16 cellular contexts compared by ENCODE assay signal in the genomic region with DNA sequence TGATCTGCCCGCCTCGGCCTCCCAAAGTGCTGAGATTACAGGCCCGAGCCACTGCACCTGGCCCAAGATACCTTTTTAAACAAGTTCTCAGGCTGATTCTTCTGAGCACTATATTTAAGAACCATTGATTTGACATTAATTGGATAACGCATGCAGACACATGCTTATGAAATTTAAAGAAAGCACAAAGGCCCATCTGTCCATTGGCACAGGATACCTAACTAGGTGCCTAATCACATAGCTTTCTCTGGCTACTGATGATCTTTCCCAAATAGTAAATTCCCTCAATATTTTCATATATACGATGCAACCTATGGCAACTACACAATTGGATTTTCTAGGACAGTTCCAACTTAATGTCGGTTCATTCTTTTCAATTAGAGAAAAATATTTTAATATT.
DNase-seq lines count a peak whose midpoint lies in the region; ATAC-seq and TF ChIP-seq lines count a peak whose summit lies in the region.
"Had no signal": no experiment of that assay in that cellular context is flagged by ENCODE, and none has a peak within 500 bp of the region (broad histone marks: within the 10 kb centered on the region; RNA-seq: fewer than 3 reads in every experiment).

No MANE protein-coding gene starts in this region.

- H3K4me1 ChIP-seq in neural progenitor cell (peaks cover 4% of the 10 kb centered on the region), ovary (ENCODE audit: insufficient read depth) (peaks cover 2% of the 10 kb centered on the region)

- 93 to 96% (median 94%) methylated on average over 6 of the region's 6 CpGs for WGBS in ovary, 3 donors

- peaks cover 4% of the 10 kb centered on the region for H3K27me3 Mint-ChIP-seq in neural progenitor cell (ENCODE audit: insufficient read depth, low read depth)

- no peak for ATAC-seq in HG03045 (IDR thresholded peaks at IDR 0.05; ENCODE audit: unreplicated experiment)
- ATAC-seq in GM21619 (IDR thresholded peaks at IDR 0.05; ENCODE audit: unreplicated experiment) = no peak

- H3K9me3 Mint-ChIP-seq in neural progenitor cell = peaks cover 13% of the 10 kb centered on the region

- H3K4me3 ChIP-seq in neural progenitor cell (no peak overlapping the region), ovary (no peak overlapping the region)
- H3K4me3 ChIP-seq: BLaER1 had no signal

- no peaks in the 10 kb centered on the region for H3K79me2 ChIP-seq in neural progenitor cell (ENCODE audit: low read depth)

- no peaks in the 10 kb centered on the region for H3K36me3 ChIP-seq in neural progenitor cell
- H3K36me3 ChIP-seq in ovary = no peaks in the 10 kb centered on the region
- H3K36me3 ChIP-seq: BLaER1 had no signal

- H2AFZ ChIP-seq in neural progenitor cell (replicated peaks) = no peak overlapping the region

- H3K4me1 Mint-ChIP-seq in neural progenitor cell = peaks cover 2% of the 10 kb centered on the region
- H3K4me1 Mint-ChIP-seq: CD14-positive monocyte; CD4-positive, alpha-beta memory T cell; H9 had no signal

- H3K36me3 Mint-ChIP-seq in neural progenitor cell = no peaks in the 10 kb centered on the region
- H3K36me3 Mint-ChIP-seq: CD14-positive monocyte; CD4-positive, alpha-beta memory T cell had no signal

- H3F3A ChIP-seq in neural progenitor cell (ENCODE audit: low read depth) = peaks cover 4% of the 10 kb centered on the region

- H3K9me3 ChIP-seq in neural progenitor cell (ENCODE audit: low read depth) (no peaks in the 10 kb centered on the region), ovary (no peaks in the 10 kb centered on the region)

- no peak overlapping the region for H3K9ac ChIP-seq in neural progenitor cell
- H3K9ac ChIP-seq: BLaER1 had no signal

- no peak overlapping the region for H3K4me2 ChIP-seq in neural progenitor cell
- H3K4me2 ChIP-seq: BLaER1 had no signal

- TF ChIP-seq POLR2A in ovary (IDR thresholded peaks at IDR 0.05) = no peak

- no peak for TF ChIP-seq EP300 in ovary (IDR thresholded peaks at IDR 0.05)

- H3K4me3 Mint-ChIP-seq in neural progenitor cell = no peak overlapping the region
- H3K4me3 Mint-ChIP-seq: CD14-positive monocyte; CD4-positive, alpha-beta memory T cell; H9 had no signal

- intact Hi-C loops in ovary (cut with DNase I) = no loop called here

- no peak overlapping the region for H3K27ac ChIP-seq in neural progenitor cell
- H3K27ac ChIP-seq in ovary = no peak overlapping the region
- H3K27ac ChIP-seq: BLaER1 had no signal

- H3K27ac Mint-ChIP-seq in neural progenitor cell = no peak overlapping the region
- H3K27ac Mint-ChIP-seq: CD14-positive monocyte; CD4-positive, alpha-beta memory T cell; H9 had no signal

- TF ChIP-seq CTCF in neural progenitor cell (IDR thresholded peaks at IDR 0.05) (no peak), ovary (IDR thresholded peaks at IDR 0.05) (no peak)

- H3K27me3 ChIP-seq in neural progenitor cell = no peaks in the 10 kb centered on the region
- H3K27me3 ChIP-seq in ovary = no peaks in the 10 kb centered on the region
- H3K27me3 ChIP-seq: BLaER1 had no signal

- H4K20me1 ChIP-seq in neural progenitor cell (ENCODE audit: low read depth) = no peaks in the 10 kb centered on the region
- H4K20me1 ChIP-seq: BLaER1 had no signal

- DNase-seq in NCI-H1694 (lab: John Stamatoyannopoulos, UW) (peak; percentile 6), NCI-H1694 treated with DMSO at 0.1 percent for 48 hours (lab: John Stamatoyannopoulos, UW) (no peak), NCI-H524 (lab: John Stamatoyannopoulos, UW) (peak; percentile 28 to 81), NCI-H82 treated with DMSO at 0.1 percent for 48 hours (lab: John Stamatoyannopoulos, UW; ENCODE audit: unreplicated experiment) (peak; percentile 95), neural progenitor cell (ENCODE audit: low spot score) (no peak), ovary (no peak)
- DNase-seq: 8988T; CD4-positive, alpha-beta memory T cell; DMS53; DND-41; GDM1; H9 had no signal

Comparison
In these comparisons a context has a peak if more than half of its experiments do, and no peak if none do; other contexts are left out.
1. DNase-seq: peak in NCI-H1694 (single experiment), NCI-H524 (2 of 2) and NCI-H82 treated with DMSO at 0.1 percent for 48 hours (single experiment); none in NCI-H1694 treated with DMSO at 0.1 percent for 48 hours (single experiment), neural progenitor cell (single experiment) and ovary (0 of 5).